1 cellular context compared by ENCODE assay signal in genomic region chr11:22674470-22675426, GRCh38.
TF ChIP-seq lines count a peak whose summit lies in the region.

No MANE protein-coding gene starts in this region.

TF ChIP-seq in GM12878, 131 proteins besides CTCF, POLR2A, EP300 and RAD21 (continues in another document):
- TF ChIP-seq ZNF592 (IDR thresholded peaks at IDR 0.05): 0 out of 2 replicates have a peak, but pooled peaks have one; percentile 34
- TF ChIP-seq ZNF384 (IDR thresholded peaks at IDR 0.05; ENCODE audit: borderline replicate concordance, low read depth, low read length): no peak
- no peak for TF ChIP-seq BCLAF1 (IDR thresholded peaks at IDR 0.05)
- TF ChIP-seq MYC (IDR thresholded peaks at IDR 0.05; ENCODE audit: insufficient read depth, insufficient read length, insufficient replicate concordance, low read length, severe bottlenecking): no peak
- no peak for TF ChIP-seq EED (IDR thresholded peaks at IDR 0.05; ENCODE audit: low read depth)
- TF ChIP-seq, protein P1, sequence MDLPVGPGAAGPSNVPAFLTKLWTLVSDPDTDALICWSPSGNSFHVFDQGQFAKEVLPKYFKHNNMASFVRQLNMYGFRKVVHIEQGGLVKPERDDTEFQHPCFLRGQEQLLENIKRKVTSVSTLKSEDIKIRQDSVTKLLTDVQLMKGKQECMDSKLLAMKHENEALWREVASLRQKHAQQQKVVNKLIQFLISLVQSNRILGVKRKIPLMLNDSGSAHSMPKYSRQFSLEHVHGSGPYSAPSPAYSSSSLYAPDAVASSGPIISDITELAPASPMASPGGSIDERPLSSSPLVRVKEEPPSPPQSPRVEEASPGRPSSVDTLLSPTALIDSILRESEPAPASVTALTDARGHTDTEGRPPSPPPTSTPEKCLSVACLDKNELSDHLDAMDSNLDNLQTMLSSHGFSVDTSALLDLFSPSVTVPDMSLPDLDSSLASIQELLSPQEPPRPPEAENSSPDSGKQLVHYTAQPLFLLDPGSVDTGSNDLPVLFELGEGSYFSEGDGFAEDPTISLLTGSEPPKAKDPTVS (IDR thresholded peaks at IDR 0.05; ENCODE audit: low read depth, low read length): no peak
- TF ChIP-seq KDM1A (IDR thresholded peaks at IDR 0.05; ENCODE audit: borderline replicate concordance): no peak
- TF ChIP-seq REST (IDR thresholded peaks at IDR 0.05; ENCODE audit: low read depth, low read length): no peak
- TF ChIP-seq ESRRA (IDR thresholded peaks at IDR 0.05; ENCODE audit: low read length): no peak
- TF ChIP-seq NFYA (IDR thresholded peaks at IDR 0.05; ENCODE audit: borderline replicate concordance, low read depth, low read length): no peak
- TF ChIP-seq MTA3 (IDR thresholded peaks at IDR 0.05; ENCODE audit: borderline replicate concordance, low read length): no peak
- TF ChIP-seq HCFC1 (IDR thresholded peaks at IDR 0.05; ENCODE audit: low read length): no peak
- TF ChIP-seq ZNF24 (IDR thresholded peaks at IDR 0.05): no peak
- TF ChIP-seq SMC3 (IDR thresholded peaks at IDR 0.05; ENCODE audit: borderline replicate concordance, low read length): no peak
- TF ChIP-seq FOXM1 (IDR thresholded peaks at IDR 0.05; ENCODE audit: low read depth, low read length): peak; percentile 70; the same call in 1 of the 2 replicates
- no peak for TF ChIP-seq SREBF2 (IDR thresholded peaks at IDR 0.05; ENCODE audit: low read length)
- TF ChIP-seq NBN (IDR thresholded peaks at IDR 0.05): no peak
- no peak for TF ChIP-seq SMAD5 (IDR thresholded peaks at IDR 0.05; ENCODE audit: low read depth)
- TF ChIP-seq LARP7 (IDR thresholded peaks at IDR 0.05): no peak; the same call in 1 of the 2 replicates
- TF ChIP-seq SIX5 (IDR thresholded peaks at IDR 0.05; ENCODE audit: low read depth, low read length, severe bottlenecking): no peak
- TF ChIP-seq SMAD1 (IDR thresholded peaks at IDR 0.05; ENCODE audit: low read depth, partially characterized antibody): peak; percentile 35
- TF ChIP-seq YBX1 (IDR thresholded peaks at IDR 0.05): no peak
- TF ChIP-seq CHD2 (IDR thresholded peaks at IDR 0.05; ENCODE audit: borderline replicate concordance, low read depth, low read length): no peak
- TF ChIP-seq SIN3A (IDR thresholded peaks at IDR 0.05; ENCODE audit: low read depth, low read length): no peak
- TF ChIP-seq POU2F2 (IDR thresholded peaks at IDR 0.05; ENCODE audit: borderline replicate concordance, low read depth, low read length): no peak
- TF ChIP-seq, protein P2, sequence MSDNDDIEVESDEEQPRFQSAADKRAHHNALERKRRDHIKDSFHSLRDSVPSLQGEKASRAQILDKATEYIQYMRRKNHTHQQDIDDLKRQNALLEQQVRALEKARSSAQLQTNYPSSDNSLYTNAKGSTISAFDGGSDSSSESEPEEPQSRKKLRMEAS (IDR thresholded peaks at IDR 0.05; ENCODE audit: low read depth, low read length): no peak
- no peak for TF ChIP-seq FOS (IDR thresholded peaks at IDR 0.05; ENCODE audit: borderline replicate concordance, extremely low read depth, insufficient read length)
- no peak for TF ChIP-seq STAT3 (IDR thresholded peaks at IDR 0.05; ENCODE audit: low read depth, low read length)
- TF ChIP-seq, protein P3, sequence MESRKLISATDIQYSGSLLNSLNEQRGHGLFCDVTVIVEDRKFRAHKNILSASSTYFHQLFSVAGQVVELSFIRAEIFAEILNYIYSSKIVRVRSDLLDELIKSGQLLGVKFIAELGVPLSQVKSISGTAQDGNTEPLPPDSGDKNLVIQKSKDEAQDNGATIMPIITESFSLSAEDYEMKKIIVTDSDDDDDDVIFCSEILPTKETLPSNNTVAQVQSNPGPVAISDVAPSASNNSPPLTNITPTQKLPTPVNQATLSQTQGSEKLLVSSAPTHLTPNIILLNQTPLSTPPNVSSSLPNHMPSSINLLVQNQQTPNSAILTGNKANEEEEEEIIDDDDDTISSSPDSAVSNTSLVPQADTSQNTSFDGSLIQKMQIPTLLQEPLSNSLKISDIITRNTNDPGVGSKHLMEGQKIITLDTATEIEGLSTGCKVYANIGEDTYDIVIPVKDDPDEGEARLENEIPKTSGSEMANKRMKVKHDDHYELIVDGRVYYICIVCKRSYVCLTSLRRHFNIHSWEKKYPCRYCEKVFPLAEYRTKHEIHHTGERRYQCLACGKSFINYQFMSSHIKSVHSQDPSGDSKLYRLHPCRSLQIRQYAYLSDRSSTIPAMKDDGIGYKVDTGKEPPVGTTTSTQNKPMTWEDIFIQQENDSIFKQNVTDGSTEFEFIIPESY (IDR thresholded peaks at IDR 0.05): no peak
- no peak for TF ChIP-seq ZNF274 (IDR thresholded peaks at IDR 0.05; ENCODE audit: insufficient read depth, insufficient read length)
- TF ChIP-seq CBX3 (IDR thresholded peaks at IDR 0.05; ENCODE audit: borderline replicate concordance, low read depth): no peak
- TF ChIP-seq, protein P4, sequence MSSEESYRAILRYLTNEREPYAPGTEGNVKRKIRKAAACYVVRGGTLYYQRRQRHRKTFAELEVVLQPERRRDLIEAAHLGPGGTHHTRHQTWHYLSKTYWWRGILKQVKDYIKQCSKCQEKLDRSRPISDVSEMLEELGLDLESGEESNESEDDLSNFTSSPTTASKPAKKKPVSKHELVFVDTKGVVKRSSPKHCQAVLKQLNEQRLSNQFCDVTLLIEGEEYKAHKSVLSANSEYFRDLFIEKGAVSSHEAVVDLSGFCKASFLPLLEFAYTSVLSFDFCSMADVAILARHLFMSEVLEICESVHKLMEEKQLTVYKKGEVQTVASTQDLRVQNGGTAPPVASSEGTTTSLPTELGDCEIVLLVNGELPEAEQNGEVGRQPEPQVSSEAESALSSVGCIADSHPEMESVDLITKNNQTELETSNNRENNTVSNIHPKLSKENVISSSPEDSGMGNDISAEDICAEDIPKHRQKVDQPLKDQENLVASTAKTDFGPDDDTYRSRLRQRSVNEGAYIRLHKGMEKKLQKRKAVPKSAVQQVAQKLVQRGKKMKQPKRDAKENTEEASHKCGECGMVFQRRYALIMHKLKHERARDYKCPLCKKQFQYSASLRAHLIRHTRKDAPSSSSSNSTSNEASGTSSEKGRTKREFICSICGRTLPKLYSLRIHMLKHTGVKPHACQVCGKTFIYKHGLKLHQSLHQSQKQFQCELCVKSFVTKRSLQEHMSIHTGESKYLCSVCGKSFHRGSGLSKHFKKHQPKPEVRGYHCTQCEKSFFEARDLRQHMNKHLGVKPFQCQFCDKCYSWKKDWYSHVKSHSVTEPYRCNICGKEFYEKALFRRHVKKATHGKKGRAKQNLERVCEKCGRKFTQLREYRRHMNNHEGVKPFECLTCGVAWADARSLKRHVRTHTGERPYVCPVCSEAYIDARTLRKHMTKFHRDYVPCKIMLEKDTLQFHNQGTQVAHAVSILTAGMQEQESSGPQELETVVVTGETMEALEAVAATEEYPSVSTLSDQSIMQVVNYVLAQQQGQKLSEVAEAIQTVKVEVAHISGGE (CRISPR knock-in tag; IDR thresholded peaks at IDR 0.05): no peak
- TF ChIP-seq FOXK2 (IDR thresholded peaks at IDR 0.05): no peak
- TF ChIP-seq ZNF207 (IDR thresholded peaks at IDR 0.05; ENCODE audit: borderline replicate concordance): no peak
- TF ChIP-seq CBFB (IDR thresholded peaks at IDR 0.05; ENCODE audit: low read depth): no peak
- TF ChIP-seq IKZF2 (IDR thresholded peaks at IDR 0.05): peak; percentile 30 to 51; a peak in 1 of 4 replicates
- TF ChIP-seq TCF3 (IDR thresholded peaks at IDR 0.05; ENCODE audit: borderline replicate concordance, insufficient read depth, low read depth, low read length): no peak
- peak; percentile 47; the same call in 1 of the 2 replicates for TF ChIP-seq TCF7 (IDR thresholded peaks at IDR 0.05; ENCODE audit: borderline replicate concordance)
- TF ChIP-seq MTA2 (IDR thresholded peaks at IDR 0.05; ENCODE audit: low read depth): peak; percentile 84
- TF ChIP-seq ZNF622 (IDR thresholded peaks at IDR 0.05): no peak
- TF ChIP-seq TCF12 (IDR thresholded peaks at IDR 0.05; ENCODE audit: low read depth, low read length): no peak
- no peak for TF ChIP-seq SRF (IDR thresholded peaks at IDR 0.05; ENCODE audit: low read depth in 2 of 2, low read length in 2 of 2)
- no peak for TF ChIP-seq NKRF (conservative IDR thresholded peaks at IDR 0.05)
- TF ChIP-seq NR2F1 (conservative IDR thresholded peaks at IDR 0.05): peak; percentile 65
- TF ChIP-seq YY1 (IDR thresholded peaks at IDR 0.05; ENCODE audit: low read depth, low read length): no peak
- TF ChIP-seq RAD51 (IDR thresholded peaks at IDR 0.05): 0 out of 2 replicates have a peak, but pooled peaks have one; percentile 8
